Comparison of ENCODE assay signal across 10 cellular contexts in the genomic region with DNA sequence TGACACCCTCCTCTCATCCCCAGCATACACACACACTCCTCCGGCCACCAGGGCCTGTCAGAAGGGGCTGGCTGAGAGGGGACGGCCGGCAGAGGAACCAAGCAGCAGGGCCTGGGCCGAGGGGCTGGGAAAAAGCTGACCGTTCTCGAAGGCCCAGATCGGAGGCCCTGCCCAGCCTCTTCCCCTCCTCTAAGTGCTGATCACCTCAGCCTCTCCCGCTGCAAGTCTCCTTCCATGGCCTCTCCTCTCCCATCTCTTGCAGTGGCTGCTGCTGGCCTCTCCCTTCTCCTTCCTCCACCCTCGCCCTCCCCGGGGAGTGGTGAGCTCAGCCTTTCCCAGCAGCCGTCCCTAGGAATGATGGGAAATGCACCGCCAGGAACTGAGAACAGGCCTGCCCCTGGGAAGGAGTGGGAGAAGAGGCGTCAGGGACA. TPM values are rescaled to one million over a fixed set of nuclear protein-coding genes. Genes with fewer than 3 reads are reported as not detected.
DNase-seq lines count a peak whose midpoint lies in the region; ATAC-seq, FAIRE-seq and TF ChIP-seq lines count a peak whose summit lies in the region.
"Had no signal": no experiment of that assay in that cellular context is flagged by ENCODE, and none has a peak within 500 bp of the region (broad histone marks: within the 10 kb centered on the region; RNA-seq: fewer than 3 reads in every experiment).

No MANE protein-coding gene starts in this region.

- no peaks in the 10 kb centered on the region for H3K27me3 ChIP-seq in left lung
- no peaks in the 10 kb centered on the region for H3K27me3 ChIP-seq in small intestine (ENCODE audit: control insufficient read depth in 2 of 2, insufficient read depth in 2 of 2, low read length in 2 of 2)
- no peaks in the 10 kb centered on the region for H3K27me3 ChIP-seq in trophoblast cell (ENCODE audit: insufficient read depth, low read length)

- H3K27ac ChIP-seq in left lung, result peak overlapping the region; percentile 79 to 84
- peak overlapping the region in 1 of 2 donors; percentile 91 for H3K27ac ChIP-seq in small intestine (ENCODE audit: low read depth in 1 of 2, low read length in 1 of 2)
- no peak overlapping the region for H3K27ac ChIP-seq in trophoblast cell (ENCODE audit: low read depth, low read length)

- POLR2A ChIA-PET in HEK293T (lab: Yijun Ruan, JAX), result interaction anchor here (0.6 to 1.5 kb wide), 7 partner anchors 10 to 89 kb away, joined by 3 to 7 read pairs (median 4); no protein-coding TSS in a partner anchor

- H3K14ac ChIP-seq in trophoblast cell (ENCODE audit: low read length), result no peak overlapping the region

- no peak overlapping the region for H2BK5ac ChIP-seq in trophoblast cell (ENCODE audit: low read depth, low read length, poor library complexity)

- CTCF ChIA-PET in HEK293T (lab: Yijun Ruan, JAX), result no interaction called here

- H3K4me1 ChIP-seq in left lung (peaks cover 39 to 83% of the 10 kb centered on the region in 2 donors), small intestine (ENCODE audit: control insufficient read depth in 2 of 2, insufficient read depth in 1 of 2, low read depth in 1 of 2, low read length in 1 of 2) (peaks cover 0 to 18% of the 10 kb centered on the region in 2 donors), trophoblast cell (ENCODE audit: control insufficient read depth in 1 of 2, insufficient read depth in 2 of 2, low read length in 2 of 2) (no peaks in the 10 kb centered on the region)

- ATAC-seq in left lung, result peak; percentile 56

- no peaks in the 10 kb centered on the region for H3K9me3 ChIP-seq in left lung
- no peaks in the 10 kb centered on the region for H3K9me3 ChIP-seq in small intestine (ENCODE audit: control insufficient read depth, low read depth)
- no peaks in the 10 kb centered on the region for H3K9me3 ChIP-seq in trophoblast cell (ENCODE audit: insufficient read depth, low read depth, low read length)

- H3K4me3 Mint-ChIP-seq in chondrocyte (ENCODE audit: unreplicated experiment), result peak overlapping the region; percentile 12

- peaks cover 1% of the 10 kb centered on the region for H3K79me2 ChIP-seq in trophoblast cell (ENCODE audit: control insufficient read depth, insufficient read depth, low read length, poor library complexity)

- H3K4me2 ChIP-seq in trophoblast cell (ENCODE audit: low read length), result no peak overlapping the region

- no peak overlapping the region for H3K23ac ChIP-seq in trophoblast cell (ENCODE audit: low read length)

- H4K8ac ChIP-seq in trophoblast cell (ENCODE audit: low read depth, low read length), result no peak overlapping the region

- H3K27ac Mint-ChIP-seq in chondrocyte (ENCODE audit: unreplicated experiment), result peak overlapping the region; percentile 79

- no peak overlapping the region for H2BK12ac ChIP-seq in trophoblast cell (ENCODE audit: low read length)

- H3K9ac ChIP-seq in trophoblast cell (ENCODE audit: low read length), result no peak overlapping the region

- no peak overlapping the region for H2BK120ac ChIP-seq in trophoblast cell (ENCODE audit: insufficient read depth, low read length, poor library complexity)

- no peak overlapping the region for H4K91ac ChIP-seq in trophoblast cell (ENCODE audit: low read depth, low read length)

- H4K12ac ChIP-seq in trophoblast cell (ENCODE audit: low read depth, low read length), result no peak overlapping the region

- H3K4me3 ChIP-seq in left lung, result peak overlapping the region in 1 of 2 donors; percentile 13
- H3K4me3 ChIP-seq in small intestine (ENCODE audit: low read depth in 1 of 2, low read length in 2 of 2), result no peak overlapping the region
- no peak overlapping the region for H3K4me3 ChIP-seq in trophoblast cell (ENCODE audit: low read depth, low read length)

- H2AK5ac ChIP-seq in trophoblast cell (ENCODE audit: low read length), result no peak overlapping the region

- H3K27me3 Mint-ChIP-seq in chondrocyte (ENCODE audit: low read depth), result no peaks in the 10 kb centered on the region

- DNase-seq in HEK293T (ENCODE audit: extremely low spot score) (peak; percentile 68), chondrocyte (ENCODE audit: low spot score) (no peak), left lung (peak in 1 of 2 donors; percentile 65), small intestine (peak; percentile 61), erythroblast (lab: John Stamatoyannopoulos, UW) (no peak), RPMI8226 (no peak), trophoblast cell (no peak), epidermal melanocyte (ENCODE audit: insufficient read length, low spot score) (no peak)
- DNase-seq: activated T-cell treated with anti-CD3 and anti-CD28 coated beads, Interleukin-2, amount 50 U/mL, for 1 hour; kidney glomerular epithelial cell had no signal

- 42 to 49% (median 47%) methylated on average over 13 of the region's 13 CpGs for WGBS in small intestine, 3 donors
- no CpG with 5 or more reads among the region's 13 CpGs for WGBS in trophoblast cell (ENCODE audit: extremely low coverage, insufficient coverage, insufficient read length)

- H3K9me3 Mint-ChIP-seq in chondrocyte (ENCODE audit: low read depth), result peaks cover 3% of the 10 kb centered on the region

- TF ChIP-seq CTCF in chondrocyte (IDR thresholded peaks at IDR 0.05) (no peak), left lung (IDR thresholded peaks at IDR 0.05) (no peak)

- no peak overlapping the region for H3K4ac ChIP-seq in trophoblast cell (ENCODE audit: low read depth, low read length)

- no peak overlapping the region for H2AFZ ChIP-seq in trophoblast cell (ENCODE audit: insufficient read depth, low read length, poor library complexity)

- H3K4me1 Mint-ChIP-seq in chondrocyte (ENCODE audit: low read depth), result peaks cover 27% of the 10 kb centered on the region

- H3K36me3 ChIP-seq in left lung (peaks cover 0 to 21% of the 10 kb centered on the region in 2 donors), small intestine (ENCODE audit: control insufficient read depth in 2 of 2, insufficient read depth in 2 of 2, low read length in 2 of 2) (no peaks in the 10 kb centered on the region), trophoblast cell (ENCODE audit: control insufficient read depth in 1 of 2, insufficient read depth in 2 of 2, low read length in 2 of 2) (peaks cover 0 to 2% of the 10 kb centered on the region in 2 experiments)

- FAIRE-seq in small intestine (lab: Jason Lieb, UNC), result no peak

- no peak overlapping the region for H3K18ac ChIP-seq in trophoblast cell (ENCODE audit: low read length)

- H3K79me1 ChIP-seq in trophoblast cell (ENCODE audit: low read length), result no peaks in the 10 kb centered on the region

- intact Hi-C loops in left lung (cut with DNase I), result no loop called here

- H3K36me3 Mint-ChIP-seq in chondrocyte (ENCODE audit: low read depth), result no peaks in the 10 kb centered on the region

- TF ChIP-seq POLR2A in erythroblast (IDR thresholded peaks at IDR 0.05; ENCODE audit: low read length), result no peak

TF ChIP-seq in HEK293T, 16 proteins besides CTCF, POLR2A, EP300 and RAD21:
- TF ChIP-seq BHLHE40 (IDR thresholded peaks at IDR 0.05; ENCODE audit: borderline replicate concordance) (no peak), FOXM1 (IDR thresholded peaks at IDR 0.05; ENCODE audit: borderline replicate concordance) (no peak), HDGF (IDR thresholded peaks at IDR 0.05; ENCODE audit: borderline replicate concordance) (no peak), LEF1 (IDR thresholded peaks at IDR 0.05; ENCODE audit: borderline replicate concordance) (no peak), FOXK2 (IDR thresholded peaks at IDR 0.05) (no peak), ARNT (IDR thresholded peaks at IDR 0.05) (no peak), NFRKB (IDR thresholded peaks at IDR 0.05) (no peak), FOXA1 (IDR thresholded peaks at IDR 0.05) (no peak)

RNA-seq across cellular contexts. Expression of a gene that starts 39.6 kb away (rescaled TPM):
- 14.4 to 19.1 TPM (median 16.6 TPM) in 3 replicates for total RNA-seq in chondrocyte
- 100 to 1,000 TPM; 112 to 150 TPM for total RNA-seq in left lung
- 10 to 100 TPM; 20.0 to 41.5 (median 28.2) TPM for polyA plus RNA-seq in small intestine
- 34.1 and 34.7 TPM in 2 replicates for polyA plus RNA-seq in trophoblast cell (2013)

Comparison
In these comparisons a context has a peak if more than half of its experiments do, and no peak if none do; other contexts are left out.
1. DNase-seq: peak in HEK293T (single experiment) and small intestine (single experiment); none in chondrocyte (single experiment), erythroblast (0 of 2), RPMI8226 (single experiment), trophoblast cell (0 of 2) and epidermal melanocyte (single experiment).